Comparison of ENCODE assay signal across 34 cellular contexts in genomic region chr21:35711661-35712060, GRCh38.
"Had no signal": no experiment of that assay in that cellular context is flagged by ENCODE, and none has a peak within 500 bp of the region (broad histone marks: within the 10 kb centered on the region; RNA-seq: fewer than 3 reads in every experiment).

No MANE protein-coding gene starts in this region.

- H3K27me3 ChIP-seq: adrenal gland, brain microvascular endothelial cell, MG63, SJSA1 had no signal

- H3K27ac Mint-ChIP-seq: activated B cell treated with CpG ODN at 0.5 μM for 24 hours; activated CD4-positive, alpha-beta memory T cell treated with anti-CD3 and anti-CD28 coated beads for 36 hours; activated naive CD4-positive, alpha-beta T cell treated with anti-CD3 and anti-CD28 coated beads for 36 hours; activated naive CD4-positive, alpha-beta T cell treated with anti-CD3 and anti-CD28 coated beads, Interleukin-2, amount 50 U/mL, for 72 hours; activated T-helper 1 cell treated with anti-CD3 and anti-CD28 coated beads, Interleukin-12 subunit alpha, Interleukin-12 subunit beta, Interleukin-2, Interleukin-4 antibody, amounts not matched to agents 30 ng/mL and 10 ng/mL and 1 ng/mL, durations not matched to agents 14 hours and 24 hours and 36 hours; T-cell; T-helper 17 cell had no signal

- H3K36me3 Mint-ChIP-seq: activated CD4-positive, alpha-beta memory T cell treated with anti-CD3 and anti-CD28 coated beads for 36 hours; activated naive CD4-positive, alpha-beta T cell treated with anti-CD3 and anti-CD28 coated beads, Interleukin-2, amount 50 U/mL, for 72 hours; T-cell had no signal

- H3K27ac ChIP-seq: adrenal gland, brain microvascular endothelial cell, SJSA1, VCaP had no signal

- ATAC-seq: activated naive CD4-positive, alpha-beta T cell treated with anti-CD3 and anti-CD28 coated beads, Interleukin-2, amount 50 U/mL, for 72 hours; activated T-cell treated with anti-CD3 and anti-CD28 coated beads, Interleukin-2, amount 50 U/mL, for 4 hours; Panc1; T-cell; T-helper 17 cell had no signal

- H3K4me1 ChIP-seq: adrenal gland, SJSA1 had no signal

- H3K9me3 ChIP-seq: adrenal gland, MG63, SJSA1, SK-N-SH had no signal

- H3K9ac ChIP-seq: SK-N-SH had no signal

- H3K4me1 Mint-ChIP-seq: activated B cell treated with CpG ODN at 0.5 μM for 24 hours, T-cell had no signal

- DNase-seq: activated B cell treated with CpG ODN at 0.5 μM for 24 hours; activated CD4-positive, alpha-beta memory T cell treated with anti-CD3 and anti-CD28 coated beads for 36 hours; activated CD4-positive, alpha-beta T cell treated with anti-CD3 and anti-CD28 coated beads for 4 hours; activated CD4-positive, alpha-beta T cell treated with anti-CD3 and anti-CD28 coated beads, Interleukin-2, amount 50 U/mL, for 1 hour; activated CD4-positive, CD25-positive, alpha-beta regulatory T cell treated with anti-CD3 and anti-CD28 coated beads, Interleukin-2, amount 50 U/mL, for 72 hours; activated CD8-positive, alpha-beta memory T cell treated with anti-CD3 and anti-CD28 coated beads, Interleukin-2, amount 50 U/mL, for 4 hours; activated gamma-delta T cell treated with Interleukin-2 at 50 U/mL for 16 hours; activated naive CD4-positive, alpha-beta T cell treated with anti-CD3 and anti-CD28 coated beads for 36 hours; activated T-cell treated with anti-CD3 and anti-CD28 coated beads for 4 hours; activated T-cell treated with anti-CD3 and anti-CD28 coated beads, Interleukin-2, amount 50 U/mL, for 4 hours; adrenal gland; brain microvascular endothelial cell; central memory CD4-positive, alpha-beta T cell; Kasumi-1; KBM-7; MG63; MV-4-11; NCI-H1092; NCI-H146; NCI-H187 treated with DMSO at 0.1 percent for 48 hours; NCI-H2081; NCI-H226; NCI-H446 treated with DMSO at 0.1 percent for 48 hours; NCI-H748 treated with DMSO at 0.1 percent for 48 hours; SHP77; SK-N-SH; T-cell; T-helper 17 cell; T-helper 9 cell had no signal

- H3K4me2 ChIP-seq: SK-N-SH had no signal

- H3K9me3 Mint-ChIP-seq: activated B cell treated with CpG ODN at 0.5 μM for 24 hours; activated CD4-positive, alpha-beta memory T cell treated with anti-CD3 and anti-CD28 coated beads for 36 hours; activated naive CD4-positive, alpha-beta T cell treated with anti-CD3 and anti-CD28 coated beads for 36 hours; activated naive CD4-positive, alpha-beta T cell treated with anti-CD3 and anti-CD28 coated beads, Interleukin-2, amount 50 U/mL, for 72 hours; activated T-cell treated with anti-CD3 and anti-CD28 coated beads, Interleukin-2, amount 50 U/mL, for 4 hours; activated T-helper 1 cell treated with anti-CD3 and anti-CD28 coated beads, Interleukin-12 subunit alpha, Interleukin-12 subunit beta, Interleukin-2, Interleukin-4 antibody, amounts not matched to agents 30 ng/mL and 10 ng/mL and 1 ng/mL, durations not matched to agents 14 hours and 24 hours and 36 hours; T-cell had no signal

- H3K4me3 Mint-ChIP-seq: activated B cell treated with CpG ODN at 0.5 μM for 24 hours; activated CD4-positive, alpha-beta memory T cell treated with anti-CD3 and anti-CD28 coated beads for 36 hours; activated naive CD4-positive, alpha-beta T cell treated with anti-CD3 and anti-CD28 coated beads for 36 hours; activated T-cell treated with anti-CD3 and anti-CD28 coated beads, Interleukin-2, amount 50 U/mL, for 4 hours; activated T-helper 1 cell treated with anti-CD3 and anti-CD28 coated beads, Interleukin-12 subunit alpha, Interleukin-12 subunit beta, Interleukin-2, Interleukin-4 antibody, amounts not matched to agents 30 ng/mL and 10 ng/mL and 1 ng/mL, durations not matched to agents 14 hours and 24 hours and 36 hours; T-cell; T-helper 17 cell had no signal

- H3K4me3 ChIP-seq: adrenal gland, MG63, SJSA1 had no signal

- H3K36me3 ChIP-seq: adrenal gland, brain microvascular endothelial cell, MG63, SJSA1 had no signal
